ENCODE assay signal across 8 cellular contexts in the genomic region with DNA sequence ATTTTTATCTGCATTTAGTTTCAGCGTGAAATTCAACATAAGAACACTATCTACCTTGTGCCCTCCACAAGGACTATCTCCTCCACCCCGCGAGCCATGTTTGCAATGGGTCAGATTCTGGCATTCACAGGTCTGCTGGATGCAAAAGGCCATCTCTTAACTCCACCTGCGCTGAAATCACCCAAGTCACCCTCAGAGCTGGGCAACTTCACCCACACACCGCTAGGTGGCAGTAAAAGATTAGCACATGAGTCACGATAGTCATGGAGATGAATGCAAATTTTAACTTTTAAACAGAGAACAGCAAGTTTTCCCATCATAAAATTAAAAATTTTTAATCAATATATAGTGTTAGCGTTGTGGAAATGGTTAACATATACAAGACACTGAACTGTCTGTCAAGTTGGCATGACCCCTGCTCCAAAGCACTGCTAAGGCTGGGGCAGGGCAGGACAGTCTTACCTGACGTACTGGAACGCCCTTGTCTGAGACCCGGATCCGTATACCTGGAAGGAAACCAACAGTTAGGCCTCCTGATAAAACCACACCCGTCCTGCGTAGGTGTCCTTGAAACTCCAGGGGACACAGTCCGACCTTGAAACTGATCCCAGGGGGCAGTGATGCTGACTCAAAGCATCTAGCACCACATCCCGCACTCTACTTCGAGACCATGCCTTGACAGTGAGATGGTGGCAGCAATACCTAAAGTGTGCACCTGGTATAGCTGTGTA.
DNase-seq lines count a peak whose midpoint lies in the region; ATAC-seq, FAIRE-seq and TF ChIP-seq lines count a peak whose summit lies in the region.

No MANE protein-coding gene starts in this region.

- no peaks in the 10 kb centered on the region for H3K79me2 ChIP-seq in KMS-11 (ENCODE audit: insufficient read depth, low read depth)

- no peak overlapping the region for H3K4me2 ChIP-seq in KMS-11

- TF ChIP-seq CTCF in KMS-11 (conservative IDR thresholded peaks at IDR 0.05; ENCODE audit: low read depth, low read length) (peak; percentile 83), RWPE1 (conservative IDR thresholded peaks at IDR 0.05; ENCODE audit: low read depth) (peak; percentile 88), pancreas (IDR thresholded peaks at IDR 0.05) (peak; percentile 67 to 98 (median 92))

- peak; percentile 14 for DNase-seq in DMS 273 treated with DMSO at 0.1 percent for 48 hours (lab: John Stamatoyannopoulos, UW)
- DNase-seq in RWPE1 (ENCODE audit: low spot score), result peak; percentile 75
- DNase-seq in activated effector memory CD4-positive, alpha-beta T cell treated with anti-CD3 and anti-CD28 coated beads, Interleukin-2, amount 50 U/mL, for 16 hours, result peak; percentile 86
- peak; percentile 36 to 72 for DNase-seq in frontal cortex (ENCODE audit: low spot score in 2 of 2)
- DNase-seq in pancreas, result peak in 3 of 6 donors; percentile 30 to 74 (median 49)

- H3K4me3 ChIP-seq in KMS-11 (IDR thresholded peaks at IDR 0.05; ENCODE audit: insufficient read depth, low read depth, low read length), result no peak overlapping the region
- H3K4me3 ChIP-seq in pancreas, result no peak overlapping the region

- no peak overlapping the region for H2AFZ ChIP-seq in KMS-11 (ENCODE audit: low read depth)

- H3K9me3 ChIP-seq in pancreas, result no peaks in the 10 kb centered on the region

- H3K27ac ChIP-seq in KMS-11 (no peak overlapping the region), RWPE1 (no peak overlapping the region), pancreas (no peak overlapping the region)

- CTCF ChIA-PET in RWPE1 (lab: Yijun Ruan, JAX), result interaction anchor here (0.5 to 1.6 kb wide), 8 partner anchors 58 to 1204 kb away, joined by 3 to 5 read pairs (median 3); no protein-coding TSS in a partner anchor

- H3K27me3 ChIP-seq in KMS-11 (ENCODE audit: insufficient read depth, low read depth) (no peaks in the 10 kb centered on the region), pancreas (no peaks in the 10 kb centered on the region)

- intact Hi-C loops in pancreas (cut with DNase I), result no loop called here

- POLR2A ChIA-PET in RWPE1 (lab: Yijun Ruan, JAX; ENCODE audit: low non-redundant PET), result interaction anchor here (1.2 kb wide), 1 partner anchor 20 kb away, joined by 3 read pairs; no protein-coding TSS in a partner anchor

- H3K4me1 ChIP-seq in KMS-11 (ENCODE audit: low read depth, poor library complexity, severe bottlenecking), result no peaks in the 10 kb centered on the region
- no peaks in the 10 kb centered on the region for H3K4me1 ChIP-seq in pancreas

- ATAC-seq in GM21423 (IDR thresholded peaks at IDR 0.05; ENCODE audit: unreplicated experiment) (peak; percentile 44), pancreas (peak; percentile 64 to 92 (median 88)), GM19324 (IDR thresholded peaks at IDR 0.05; ENCODE audit: low FRiP score, unreplicated experiment) (no peak)

- H3K9ac ChIP-seq in KMS-11, result no peak overlapping the region

- peak; percentile 81 for FAIRE-seq in frontal cortex (lab: Jason Lieb, UNC)
- peak; percentile 74 for FAIRE-seq in pancreas (lab: Jason Lieb, UNC)

- no peaks in the 10 kb centered on the region for H3K36me3 ChIP-seq in KMS-11 (ENCODE audit: insufficient read depth)
- H3K36me3 ChIP-seq in pancreas, result no peaks in the 10 kb centered on the region

- no peaks in the 10 kb centered on the region for H4K20me1 ChIP-seq in KMS-11 (ENCODE audit: insufficient read depth)

- 30 to 37% methylated on average over 16 of the region's 16 CpGs for WGBS in pancreas, 2 donors
